1 cellular context compared by ENCODE assay signal in the genomic region with DNA sequence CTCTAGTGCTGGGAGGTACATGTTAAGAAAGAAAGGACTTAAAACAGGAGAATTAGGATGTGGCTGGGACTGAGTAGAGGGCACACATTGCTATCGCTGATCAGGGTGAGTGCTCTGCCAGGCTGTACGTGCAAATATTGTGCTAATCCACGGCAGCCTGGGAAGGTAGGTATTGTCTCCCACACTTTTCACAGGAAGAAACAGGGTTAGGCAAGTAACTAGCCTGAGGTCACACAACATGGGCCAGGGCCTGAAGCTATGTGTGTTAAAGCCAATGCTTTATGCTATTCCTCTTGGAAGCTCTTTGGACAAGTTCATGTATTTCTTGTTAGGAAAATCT.
TF ChIP-seq lines count a peak whose summit lies in the region.

No MANE protein-coding gene starts in this region.

TF ChIP-seq in IMR-90, 13 proteins besides CTCF, POLR2A, EP300 and RAD21:
- TF ChIP-seq CHD1 (IDR thresholded peaks at IDR 0.05; ENCODE audit: low read depth, low read length) (no peak), MAZ (IDR thresholded peaks at IDR 0.05; ENCODE audit: borderline replicate concordance, low read depth, low read length) (no peak), NFE2L2 (IDR thresholded peaks at IDR 0.05; ENCODE audit: low read depth, low read length) (no peak), SMC3 (IDR thresholded peaks at IDR 0.05; ENCODE audit: low read depth, low read length) (no peak), RFX5 (IDR thresholded peaks at IDR 0.05; ENCODE audit: low read depth, low read length) (no peak), MAFK (IDR thresholded peaks at IDR 0.05; ENCODE audit: low read depth, low read length) (no peak), RCOR1 (IDR thresholded peaks at IDR 0.05; ENCODE audit: insufficient replicate concordance, low read length) (no peak), FOS (IDR thresholded peaks at IDR 0.05; ENCODE audit: low read depth, low read length) (no peak), CEBPB (IDR thresholded peaks at IDR 0.05; ENCODE audit: low read depth, low read length) (no peak), BHLHE40 (IDR thresholded peaks at IDR 0.05; ENCODE audit: low read depth, low read length) (no peak), MXI1 (IDR thresholded peaks at IDR 0.05; ENCODE audit: borderline replicate concordance, low read depth, low read length) (no peak)
- TF ChIP-seq, protein P1, sequence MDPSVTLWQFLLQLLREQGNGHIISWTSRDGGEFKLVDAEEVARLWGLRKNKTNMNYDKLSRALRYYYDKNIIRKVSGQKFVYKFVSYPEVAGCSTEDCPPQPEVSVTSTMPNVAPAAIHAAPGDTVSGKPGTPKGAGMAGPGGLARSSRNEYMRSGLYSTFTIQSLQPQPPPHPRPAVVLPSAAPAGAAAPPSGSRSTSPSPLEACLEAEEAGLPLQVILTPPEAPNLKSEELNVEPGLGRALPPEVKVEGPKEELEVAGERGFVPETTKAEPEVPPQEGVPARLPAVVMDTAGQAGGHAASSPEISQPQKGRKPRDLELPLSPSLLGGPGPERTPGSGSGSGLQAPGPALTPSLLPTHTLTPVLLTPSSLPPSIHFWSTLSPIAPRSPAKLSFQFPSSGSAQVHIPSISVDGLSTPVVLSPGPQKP (IDR thresholded peaks at IDR 0.05; ENCODE audit: borderline replicate concordance, low read depth, low read length): no peak
- TF ChIP-seq, protein P2, sequence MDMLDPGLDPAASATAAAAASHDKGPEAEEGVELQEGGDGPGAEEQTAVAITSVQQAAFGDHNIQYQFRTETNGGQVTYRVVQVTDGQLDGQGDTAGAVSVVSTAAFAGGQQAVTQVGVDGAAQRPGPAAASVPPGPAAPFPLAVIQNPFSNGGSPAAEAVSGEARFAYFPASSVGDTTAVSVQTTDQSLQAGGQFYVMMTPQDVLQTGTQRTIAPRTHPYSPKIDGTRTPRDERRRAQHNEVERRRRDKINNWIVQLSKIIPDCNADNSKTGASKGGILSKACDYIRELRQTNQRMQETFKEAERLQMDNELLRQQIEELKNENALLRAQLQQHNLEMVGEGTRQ (IDR thresholded peaks at IDR 0.05; ENCODE audit: low read depth, low read length): no peak
